Comparison of ENCODE assay signal across 21 cellular contexts in the genomic region with DNA sequence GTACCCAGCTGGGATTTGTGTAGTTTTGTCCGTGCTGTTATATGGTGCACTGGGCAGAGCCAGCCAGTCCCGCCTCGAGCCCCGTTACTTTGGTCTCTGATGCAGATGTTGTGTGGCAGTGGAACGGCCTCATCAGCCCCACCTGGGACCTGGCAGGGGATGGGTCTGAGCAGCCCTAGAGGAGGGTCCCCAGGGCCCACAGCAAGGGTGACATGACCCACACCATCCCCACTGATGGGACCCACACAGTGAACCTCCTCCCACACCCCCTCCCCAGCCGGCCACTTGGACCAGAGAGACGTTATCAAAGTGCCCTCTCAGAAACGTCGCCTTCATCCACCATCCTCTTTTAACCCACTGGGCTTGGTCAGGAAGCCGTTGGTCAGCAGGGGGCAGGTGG. TPM values are rescaled to one million over a fixed set of nuclear protein-coding genes. Genes with fewer than 3 reads are reported as not detected.
"Had no signal": no experiment of that assay in that cellular context is flagged by ENCODE, and none has a peak within 500 bp of the region (broad histone marks: within the 10 kb centered on the region; RNA-seq: fewer than 3 reads in every experiment).

No MANE protein-coding gene starts in this region.

- H3K4me3 ChIP-seq: left ventricle myocardium inferior, right lobe of liver, SJCRH30, thoracic aorta had no signal

- H3K27ac ChIP-seq: left ventricle myocardium inferior, neutrophil, right lobe of liver, SJCRH30, thoracic aorta had no signal

- DNase-seq: activated CD4-positive, alpha-beta T cell treated with anti-CD3 and anti-CD28 coated beads, Interleukin-2, amount 10 ng/mL, durations not matched to agents 7 days and 5 days; activated CD4-positive, CD25-positive, alpha-beta regulatory T cell; activated CD8-positive, alpha-beta T cell treated with anti-CD3 and anti-CD28 coated beads for 36 hours; activated gamma-delta T cell; activated naive CD4-positive, alpha-beta T cell treated with anti-CD3 and anti-CD28 coated beads, Interleukin-2, amount 50 U/mL, for 16 hours; activated naive CD8-positive, alpha-beta T cell treated with anti-CD3 and anti-CD28 coated beads, Interleukin-2, amount 50 U/mL, for 24 hours; activated T-cell treated with anti-CD3 and anti-CD28 coated beads, Interleukin-2, amount 50 U/mL, for 48 hours; foreskin fibroblast; kidney glomerular epithelial cell; left ventricle myocardium inferior; mammary epithelial cell; SJCRH30; small intestine; stimulated activated CD4-positive, alpha-beta T cell treated with anti-CD3 and anti-CD28 coated beads, Interleukin-4, amount 100 ng/mL, for 1 hour; stimulated activated naive CD4-positive, alpha-beta T cell had no signal

- H3K36me3 ChIP-seq: left ventricle myocardium inferior, neutrophil, right lobe of liver, SJCRH30, thoracic aorta had no signal

- H3K9me3 ChIP-seq: neutrophil, right lobe of liver, SJCRH30 had no signal

- ATAC-seq: activated CD8-positive, alpha-beta T cell treated with anti-CD3 and anti-CD28 coated beads for 36 hours; activated naive CD8-positive, alpha-beta T cell treated with anti-CD3 and anti-CD28 coated beads, Interleukin-2, amount 50 U/mL, for 24 hours; natural killer cell treated with Interleukin-12 subunit alpha and Interleukin-12 subunit beta and Interleukin-15 and Interleukin-18, amount 100 ng/mL, for 72 hours; right lobe of liver; T-cell had no signal

- H3K4me1 ChIP-seq: left ventricle myocardium inferior, right lobe of liver, SJCRH30 had no signal

- H3K27me3 ChIP-seq: neutrophil, right lobe of liver, SJCRH30 had no signal

RNA-seq across cellular contexts. Expression of a gene that starts 42.0 kb away (rescaled TPM):
- total RNA-seq: epithelial cell of proximal tubule, SJCRH30 had no signal
